In the genomic region with DNA sequence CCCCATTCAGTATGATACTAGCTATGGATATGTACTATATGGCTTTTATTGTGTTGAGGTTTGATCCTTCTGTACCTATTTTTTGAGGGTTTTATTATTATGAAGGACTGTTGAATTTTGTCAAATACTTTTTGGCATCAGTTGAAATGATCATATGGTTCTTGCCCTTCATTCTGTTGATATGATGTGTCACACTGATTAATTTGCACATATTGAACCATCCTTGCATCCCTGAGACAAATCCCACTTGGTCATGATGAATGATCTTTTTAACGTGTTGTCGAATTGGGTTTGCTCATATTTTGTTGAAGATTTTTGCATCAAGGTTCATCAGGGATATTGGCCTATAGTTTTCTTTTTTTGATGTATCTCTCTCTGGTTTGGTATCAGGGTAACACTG, we compare ENCODE assay signal across 18 cellular contexts.
A peak's percentile ranks its signal among the peaks of the same experiment; 100 is the strongest.
DNase-seq lines count a peak whose midpoint lies in the region; ATAC-seq lines count a peak whose summit lies in the region.
"Had no signal": no experiment of that assay in that cellular context is flagged by ENCODE, and none has a peak within 500 bp of the region (broad histone marks: within the 10 kb centered on the region; RNA-seq: fewer than 3 reads in every experiment).

No MANE protein-coding gene starts in this region.

- peak overlapping the region; percentile 3 for H3K4me3 Mint-ChIP-seq in stimulated activated naive CD8-positive, alpha-beta T cell treated with anti-CD3 and anti-CD28 coated beads, Interleukin-15, Interleukin-2, amounts not matched to agents 100 ng/mL and 50 ng/mL, for 24 hours
- H3K4me3 Mint-ChIP-seq in stimulated activated naive CD8-positive, alpha-beta T cell treated with anti-CD3 and anti-CD28 coated beads, Interleukin-15, amount 100 ng/mL, for 72 hours: no peak overlapping the region
- no peak overlapping the region for H3K4me3 Mint-ChIP-seq in activated T-helper 17 cell treated with anti-CD3 and anti-CD28 coated beads, Interleukin-2, amount 50 U/mL, for 72 hours
- H3K4me3 Mint-ChIP-seq in immature natural killer cell: no peak overlapping the region

- no peaks in the 10 kb centered on the region for H3K27me3 Mint-ChIP-seq in stimulated activated naive CD8-positive, alpha-beta T cell treated with anti-CD3 and anti-CD28 coated beads, Interleukin-15, Interleukin-2, amounts not matched to agents 100 ng/mL and 50 ng/mL, for 24 hours
- H3K27me3 Mint-ChIP-seq in stimulated activated naive CD8-positive, alpha-beta T cell treated with anti-CD3 and anti-CD28 coated beads, Interleukin-15, amount 100 ng/mL, for 72 hours: no peaks in the 10 kb centered on the region
- no peaks in the 10 kb centered on the region for H3K27me3 Mint-ChIP-seq in activated T-helper 17 cell treated with anti-CD3 and anti-CD28 coated beads, Interleukin-2, amount 50 U/mL, for 72 hours
- peaks cover 2 to 3% (median 2%) of the 10 kb centered on the region in 3 donors for H3K27me3 Mint-ChIP-seq in immature natural killer cell (ENCODE audit: low read depth in 3 of 3)

- H3K4me1 Mint-ChIP-seq in stimulated activated naive CD8-positive, alpha-beta T cell treated with anti-CD3 and anti-CD28 coated beads, Interleukin-15, Interleukin-2, amounts not matched to agents 100 ng/mL and 50 ng/mL, for 24 hours (ENCODE audit: low read depth): peaks cover 96% of the 10 kb centered on the region
- H3K4me1 Mint-ChIP-seq in stimulated activated naive CD8-positive, alpha-beta T cell treated with anti-CD3 and anti-CD28 coated beads, Interleukin-15, amount 100 ng/mL, for 72 hours: peaks cover 80% of the 10 kb centered on the region
- H3K4me1 Mint-ChIP-seq in activated T-helper 17 cell treated with anti-CD3 and anti-CD28 coated beads, Interleukin-2, amount 50 U/mL, for 72 hours: peaks cover 73% of the 10 kb centered on the region
- peaks cover 71 to 98% of the 10 kb centered on the region in 2 donors for H3K4me1 Mint-ChIP-seq in immature natural killer cell

- DNase-seq in stimulated activated naive CD8-positive, alpha-beta T cell treated with anti-CD3 and anti-CD28 coated beads, Interleukin-15, amount 100 ng/mL, for 72 hours: no peak
- DNase-seq in immature natural killer cell: no peak
- DNase-seq: BE2C, DND-41, GOT3, HCEC 1CT, NCI-H1092 treated with DMSO at 0.1 percent for 48 hours, NCI-H1436 treated with DMSO at 0.1 percent for 48 hours, NCI-H1930, NCI-H2227 treated with DMSO at 0.1 percent for 48 hours, NCI-H510A treated with DMSO at 0.1 percent for 48 hours, Peyer's patch, SJCRH30 had no signal

- H3K9me3 Mint-ChIP-seq in stimulated activated naive CD8-positive, alpha-beta T cell treated with anti-CD3 and anti-CD28 coated beads, Interleukin-15, Interleukin-2, amounts not matched to agents 100 ng/mL and 50 ng/mL, for 24 hours: peaks cover 49% of the 10 kb centered on the region
- peaks cover 48 to 69% of the 10 kb centered on the region in 2 donors for H3K9me3 Mint-ChIP-seq in stimulated activated naive CD8-positive, alpha-beta T cell treated with anti-CD3 and anti-CD28 coated beads, Interleukin-15, amount 100 ng/mL, for 72 hours
- H3K9me3 Mint-ChIP-seq in activated T-helper 17 cell treated with anti-CD3 and anti-CD28 coated beads, Interleukin-2, amount 50 U/mL, for 72 hours: peaks cover 3% of the 10 kb centered on the region
- H3K9me3 Mint-ChIP-seq in immature natural killer cell: peaks cover 4 to 9% (median 7%) of the 10 kb centered on the region in 6 donors

- H3K27ac Mint-ChIP-seq in stimulated activated naive CD8-positive, alpha-beta T cell treated with anti-CD3 and anti-CD28 coated beads, Interleukin-15, Interleukin-2, amounts not matched to agents 100 ng/mL and 50 ng/mL, for 24 hours: peak overlapping the region; percentile 87
- H3K27ac Mint-ChIP-seq in stimulated activated naive CD8-positive, alpha-beta T cell treated with anti-CD3 and anti-CD28 coated beads, Interleukin-15, amount 100 ng/mL, for 72 hours: no peak overlapping the region
- peak overlapping the region; percentile 49 for H3K27ac Mint-ChIP-seq in activated T-helper 17 cell treated with anti-CD3 and anti-CD28 coated beads, Interleukin-2, amount 50 U/mL, for 72 hours
- H3K27ac Mint-ChIP-seq in immature natural killer cell: peak overlapping the region; percentile 24 to 74 (median 44)

- peaks cover 85% of the 10 kb centered on the region for H3K36me3 Mint-ChIP-seq in stimulated activated naive CD8-positive, alpha-beta T cell treated with anti-CD3 and anti-CD28 coated beads, Interleukin-15, Interleukin-2, amounts not matched to agents 100 ng/mL and 50 ng/mL, for 24 hours (ENCODE audit: low read depth)
- peaks cover 93% of the 10 kb centered on the region for H3K36me3 Mint-ChIP-seq in activated T-helper 17 cell treated with anti-CD3 and anti-CD28 coated beads, Interleukin-2, amount 50 U/mL, for 72 hours (ENCODE audit: low read depth)
- peaks cover 47 to 77% (median 53%) of the 10 kb centered on the region in 3 donors for H3K36me3 Mint-ChIP-seq in immature natural killer cell

- no peak for ATAC-seq in stimulated activated naive CD8-positive, alpha-beta T cell treated with anti-CD3 and anti-CD28 coated beads, Interleukin-15, amount 100 ng/mL, for 72 hours
- ATAC-seq in activated T-helper 17 cell treated with anti-CD3 and anti-CD28 coated beads, Interleukin-2, amount 50 U/mL, for 72 hours (replicated peaks): no peak
- no peak for ATAC-seq in HG03460 (IDR thresholded peaks at IDR 0.05; ENCODE audit: unreplicated experiment)
- ATAC-seq in HG02981 (IDR thresholded peaks at IDR 0.05; ENCODE audit: unreplicated experiment): no peak
- no peak for ATAC-seq in GM18870 (IDR thresholded peaks at IDR 0.05; ENCODE audit: unreplicated experiment)

Comparison
In these comparisons a context has a peak if more than half of its experiments do, and no peak if none do; other contexts are left out.
1. H3K27ac Mint-ChIP-seq: peak in stimulated activated naive CD8-positive, alpha-beta T cell treated with anti-CD3 and anti-CD28 coated beads, Interleukin-15, Interleukin-2, amounts not matched to agents 100 ng/mL and 50 ng/mL, for 24 hours (single experiment), activated T-helper 17 cell treated with anti-CD3 and anti-CD28 coated beads, Interleukin-2, amount 50 U/mL, for 72 hours (single experiment) and immature natural killer cell (6 of 6); none in stimulated activated naive CD8-positive, alpha-beta T cell treated with anti-CD3 and anti-CD28 coated beads, Interleukin-15, amount 100 ng/mL, for 72 hours (0 of 2).